Comparison of ENCODE assay signal across 1 cellular context in genomic region chr1:40876436-40876761, GRCh38.
TF ChIP-seq lines count a peak whose summit lies in the region.

No MANE protein-coding gene starts in this region.

TF ChIP-seq in K562, 482 proteins besides CTCF, POLR2A, EP300 and RAD21 (continues in another document):
- TF ChIP-seq SMAD4 (CRISPR knock-in tag; conservative IDR thresholded peaks at IDR 0.05) = peak; percentile 39; the same call in 1 of the 2 replicates
- TF ChIP-seq ARID1B (IDR thresholded peaks at IDR 0.05) = peak; percentile 58
- no peak for TF ChIP-seq SMAD3 (CRISPR knock-in tag; conservative IDR thresholded peaks at IDR 0.05)
- 0 out of 2 replicates have a peak, but pooled peaks have one; percentile 7 for TF ChIP-seq ZBTB12 (CRISPR knock-in tag; IDR thresholded peaks at IDR 0.05)
- TF ChIP-seq ZNF586 (CRISPR knock-in tag; conservative IDR thresholded peaks at IDR 0.05) = no peak
- no peak for TF ChIP-seq TCF15 (CRISPR knock-in tag; IDR thresholded peaks at IDR 0.05)
- TF ChIP-seq CXXC5 (CRISPR knock-in tag; IDR thresholded peaks at IDR 0.05) = peak; percentile 51
- TF ChIP-seq ZNF282 (CRISPR knock-in tag; IDR thresholded peaks at IDR 0.05) = no peak
- no peak for TF ChIP-seq NFRKB (IDR thresholded peaks at IDR 0.05; ENCODE audit: low read depth)
- TF ChIP-seq ZNF77 (CRISPR knock-in tag; IDR thresholded peaks at IDR 0.05) = no peak
- TF ChIP-seq DACH1 (IDR thresholded peaks at IDR 0.05; ENCODE audit: partially characterized antibody) = peak; percentile 86
- no peak for TF ChIP-seq ZNF444 (CRISPR knock-in tag; IDR thresholded peaks at IDR 0.05)
- TF ChIP-seq LEF1 (IDR thresholded peaks at IDR 0.05) = no peak
- no peak for TF ChIP-seq MBD2 (IDR thresholded peaks at IDR 0.05; ENCODE audit: borderline replicate concordance, low read depth)
- TF ChIP-seq ZBTB2 (IDR thresholded peaks at IDR 0.05) = no peak
- TF ChIP-seq HNRNPK (IDR thresholded peaks at IDR 0.05; ENCODE audit: low read depth, low read length, poor library complexity, severe bottlenecking) = no peak
- no peak; the same call in 1 of the 2 replicates for TF ChIP-seq NFATC3 (IDR thresholded peaks at IDR 0.05)
- peak; percentile 35; the same call in 1 of the 2 replicates for TF ChIP-seq NCOR1 (IDR thresholded peaks at IDR 0.05)
- TF ChIP-seq RBBP5 (IDR thresholded peaks at IDR 0.05; ENCODE audit: borderline replicate concordance, insufficient read depth, low read length, poor library complexity, severe bottlenecking) = no peak
- TF ChIP-seq HBP1 (CRISPR knock-in tag; IDR thresholded peaks at IDR 0.05) = no peak
- TF ChIP-seq CBFA2T2 (conservative IDR thresholded peaks at IDR 0.05) = peak; percentile 63
- no peak for TF ChIP-seq USF1 (CRISPR knock-in tag; IDR thresholded peaks at IDR 0.05)
- peak; percentile 75 for TF ChIP-seq DMBX1 (CRISPR knock-in tag; IDR thresholded peaks at IDR 0.05; ENCODE audit: borderline replicate concordance)
- no peak for TF ChIP-seq ZNF717 (CRISPR knock-in tag; IDR thresholded peaks at IDR 0.05)
- TF ChIP-seq ZNF589 (CRISPR knock-in tag; IDR thresholded peaks at IDR 0.05; ENCODE audit: low read depth) = no peak
- TF ChIP-seq ZBTB40 (IDR thresholded peaks at IDR 0.05) = no peak
- no peak for TF ChIP-seq ZBTB40 (CRISPR knock-in tag; IDR thresholded peaks at IDR 0.05)
- peak; percentile 7; the same call in 1 of the 2 replicates for TF ChIP-seq SIN3B (IDR thresholded peaks at IDR 0.05; ENCODE audit: low read depth)
- TF ChIP-seq NEUROD1 (IDR thresholded peaks at IDR 0.05; ENCODE audit: borderline replicate concordance, low read depth, low read length, partially characterized antibody) = no peak
- TF ChIP-seq ZNF431 (CRISPR knock-in tag; IDR thresholded peaks at IDR 0.05) = no peak
- no peak for TF ChIP-seq ZNF695 (CRISPR knock-in tag; IDR thresholded peaks at IDR 0.05)
- TF ChIP-seq C11orf30 (IDR thresholded peaks at IDR 0.05; ENCODE audit: low read depth) = peak; percentile 26; the same call in 1 of the 2 replicates
- no peak for TF ChIP-seq ELF4 (CRISPR knock-in tag; IDR thresholded peaks at IDR 0.05)
- no peak for TF ChIP-seq ZNF280B (CRISPR knock-in tag; IDR thresholded peaks at IDR 0.05)
- no peak for TF ChIP-seq HIVEP1 (CRISPR knock-in tag; IDR thresholded peaks at IDR 0.05)
- no peak for TF ChIP-seq TEAD4 (IDR thresholded peaks at IDR 0.05; ENCODE audit: low read length)
- no peak for TF ChIP-seq TEAD4 (CRISPR knock-in tag; IDR thresholded peaks at IDR 0.05; ENCODE audit: borderline replicate concordance)
- TF ChIP-seq HDAC8 (tag; IDR thresholded peaks at IDR 0.05) = no peak
- no peak for TF ChIP-seq RFX7 (CRISPR knock-in tag; IDR thresholded peaks at IDR 0.05)
- TF ChIP-seq ZNF212 (CRISPR knock-in tag; IDR thresholded peaks at IDR 0.05) = no peak
- 0 out of 2 replicates have a peak, but pooled peaks have one; percentile 43 for TF ChIP-seq STAT6 (CRISPR knock-in tag; IDR thresholded peaks at IDR 0.05)
- TF ChIP-seq SP1 (CRISPR knock-in tag; IDR thresholded peaks at IDR 0.05) = no peak
- peak; percentile 41; the same call in 1 of the 2 replicates for TF ChIP-seq MAFG (tag; conservative IDR thresholded peaks at IDR 0.05)
- no peak for TF ChIP-seq ATF3 (IDR thresholded peaks at IDR 0.05)
- TF ChIP-seq ATF3 (CRISPR knock-in tag; conservative IDR thresholded peaks at IDR 0.05) = 0 out of 2 replicates have a peak, but pooled peaks have one; percentile 3
- no peak for TF ChIP-seq JUN (IDR thresholded peaks at IDR 0.05; ENCODE audit: borderline replicate concordance, low read depth, low read length)
- TF ChIP-seq JUN (CRISPR knock-in tag; IDR thresholded peaks at IDR 0.05; ENCODE audit: borderline replicate concordance) = no peak
- TF ChIP-seq SRSF1 (IDR thresholded peaks at IDR 0.05; ENCODE audit: low read depth, low read length) = no peak
- no peak for TF ChIP-seq RBM14 (IDR thresholded peaks at IDR 0.05; ENCODE audit: borderline replicate concordance, insufficient read depth, low read depth, low read length)
- no peak for TF ChIP-seq ZNF408 (CRISPR knock-in tag; IDR thresholded peaks at IDR 0.05; ENCODE audit: low read depth)
- TF ChIP-seq EHMT2 (IDR thresholded peaks at IDR 0.05) = peak; percentile 75
- TF ChIP-seq RFX5 (IDR thresholded peaks at IDR 0.05; ENCODE audit: low read depth, low read length) = no peak
